Comparison of ENCODE assay signal across 1 cellular context in the genomic region with DNA sequence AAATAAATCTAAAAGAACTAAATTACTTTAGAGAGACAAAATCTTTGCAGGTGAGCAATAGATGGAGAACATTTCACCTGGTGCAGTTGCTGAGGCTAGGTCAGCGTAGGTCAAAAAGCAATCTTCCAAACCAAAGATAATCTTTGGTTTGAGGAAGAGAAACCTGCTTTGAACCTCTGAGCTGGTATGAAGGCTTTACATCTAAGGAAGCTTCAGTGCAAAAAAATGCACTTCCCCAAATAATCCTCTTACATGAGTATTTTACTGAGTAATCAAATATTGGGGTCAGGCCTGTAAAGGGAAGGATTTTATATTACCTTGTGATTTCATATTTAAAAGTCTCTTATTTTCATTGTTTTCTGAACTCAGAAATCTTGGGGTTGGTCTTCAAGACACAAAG.
TF ChIP-seq lines count a peak whose summit lies in the region.

No MANE protein-coding gene starts in this region.

TF ChIP-seq in H1, 55 proteins besides CTCF, POLR2A, EP300 and RAD21:
- TF ChIP-seq CHD1 (IDR thresholded peaks at IDR 0.05; ENCODE audit: low read depth, low read length) (no peak), RFX5 (IDR thresholded peaks at IDR 0.05; ENCODE audit: borderline replicate concordance, low read depth, low read length) (no peak), HDAC6 (IDR thresholded peaks at IDR 0.05; ENCODE audit: low read depth, low read length) (no peak), RNF2 (IDR thresholded peaks at IDR 0.05; ENCODE audit: borderline replicate concordance, low read depth, low read length, missing control alignments, poor library complexity, severe bottlenecking) (no peak), MAX (IDR thresholded peaks at IDR 0.05) (no peak), NRF1 (IDR thresholded peaks at IDR 0.05; ENCODE audit: low read depth, low read length) (no peak), TBP (IDR thresholded peaks at IDR 0.05; ENCODE audit: low read depth, low read length) (no peak)
